Comparison of ENCODE assay signal across 12 cellular contexts in genomic region chr1:100449477-100449876, GRCh38.
A peak's percentile ranks its signal among the peaks of the same experiment; 100 is the strongest.
DNase-seq lines count a peak whose midpoint lies in the region; ATAC-seq and TF ChIP-seq lines count a peak whose summit lies in the region.
"Had no signal": no experiment of that assay in that cellular context is flagged by ENCODE, and none has a peak within 500 bp of the region (broad histone marks: within the 10 kb centered on the region; RNA-seq: fewer than 3 reads in every experiment).

No MANE protein-coding gene starts in this region.

- H3K4me3 Mint-ChIP-seq in T-helper 2 cell treated with Interferon-gamma antibody and Interleukin-4, amounts not matched to agents 5 μg/mL and 100 μg/mL, for 36 hours: peak overlapping the region; percentile 54
- H3K4me3 Mint-ChIP-seq in stimulated activated effector memory CD8-positive, alpha-beta T cell treated with anti-CD3 and anti-CD28 coated beads, Interleukin-12 subunit alpha, Interleukin-12 subunit beta, amount 100 ng/mL, for 72 hours: peak overlapping the region; percentile 77
- H3K4me3 Mint-ChIP-seq: brain had no signal

- H3K9me3 ChIP-seq in spleen: no peaks in the 10 kb centered on the region
- H3K9me3 ChIP-seq: right atrium auricular region, vagina had no signal

- peaks cover 0 to 27% (median 0%) of the 10 kb centered on the region in 6 donors for H3K36me3 ChIP-seq in spleen
- H3K36me3 ChIP-seq: right atrium auricular region, vagina had no signal

- WGBS in spleen, 5 donors: 72 to 78% (median 73%) methylated on average over 4 of the region's 4 CpGs

- TF ChIP-seq CTCF in spleen (IDR thresholded peaks at IDR 0.05 in 8 of 11, conservative IDR thresholded peaks at IDR 0.05 in 3 of 11): no peak

- peak overlapping the region; percentile 84 for H3K27ac Mint-ChIP-seq in T-helper 2 cell treated with Interferon-gamma antibody and Interleukin-4, amounts not matched to agents 5 μg/mL and 100 μg/mL, for 36 hours
- H3K27ac Mint-ChIP-seq in stimulated activated effector memory CD8-positive, alpha-beta T cell treated with anti-CD3 and anti-CD28 coated beads, Interleukin-12 subunit alpha, Interleukin-12 subunit beta, amount 100 ng/mL, for 72 hours: peak overlapping the region; percentile 97
- H3K27ac Mint-ChIP-seq: brain had no signal

- TF ChIP-seq POLR2A in spleen (IDR thresholded peaks at IDR 0.05): no peak

- no peaks in the 10 kb centered on the region for H3K9me3 Mint-ChIP-seq in T-helper 2 cell treated with Interferon-gamma antibody and Interleukin-4, amounts not matched to agents 5 μg/mL and 100 μg/mL, for 36 hours
- no peaks in the 10 kb centered on the region for H3K9me3 Mint-ChIP-seq in stimulated activated effector memory CD8-positive, alpha-beta T cell treated with anti-CD3 and anti-CD28 coated beads, Interleukin-12 subunit alpha, Interleukin-12 subunit beta, amount 100 ng/mL, for 72 hours
- H3K9me3 Mint-ChIP-seq: brain had no signal

- no peak overlapping the region for H3K4me3 ChIP-seq in spleen
- H3K4me3 ChIP-seq: right atrium auricular region, vagina had no signal

- peak overlapping the region in 2 of 8 donors; percentile 37 to 53 for H3K27ac ChIP-seq in spleen
- H3K27ac ChIP-seq: right atrium auricular region, vagina had no signal

- H3K27me3 Mint-ChIP-seq in T-helper 2 cell treated with Interferon-gamma antibody and Interleukin-4, amounts not matched to agents 5 μg/mL and 100 μg/mL, for 36 hours (ENCODE audit: low read depth): no peaks in the 10 kb centered on the region
- H3K27me3 Mint-ChIP-seq: brain had no signal

- H3K27me3 ChIP-seq in spleen (replicated peaks in 1 of 7): no peaks in the 10 kb centered on the region
- H3K27me3 ChIP-seq: right atrium auricular region, vagina had no signal

- peak; percentile 28 to 37 for DNase-seq in activated CD4-positive, alpha-beta T cell treated with anti-CD3 and anti-CD28 coated beads, Interleukin-2, amount 50 U/mL, for 48 hours
- no peak for DNase-seq in activated CD4-positive, alpha-beta T cell treated with anti-CD3 and anti-CD28 coated beads for 1 hour
- DNase-seq in T-helper 2 cell treated with Interferon-gamma antibody and Interleukin-4, amounts not matched to agents 5 μg/mL and 100 μg/mL, for 36 hours (ENCODE audit: low spot score): peak; percentile 42
- DNase-seq in stimulated activated effector memory CD8-positive, alpha-beta T cell treated with anti-CD3 and anti-CD28 coated beads, Interleukin-12 subunit alpha, Interleukin-12 subunit beta, amount 100 ng/mL, for 72 hours (ENCODE audit: low spot score in 2 of 2): peak in 1 of 2 donors; percentile 85
- DNase-seq in spleen (no peak), T-helper 9 cell (no peak), posterior vena cava (ENCODE audit: low spot score) (no peak)
- DNase-seq: NCI-H446 treated with DMSO at 0.1 percent for 48 hours had no signal

- H3K36me3 Mint-ChIP-seq in T-helper 2 cell treated with Interferon-gamma antibody and Interleukin-4, amounts not matched to agents 5 μg/mL and 100 μg/mL, for 36 hours (ENCODE audit: low read depth): peaks cover 62% of the 10 kb centered on the region
- H3K36me3 Mint-ChIP-seq in stimulated activated effector memory CD8-positive, alpha-beta T cell treated with anti-CD3 and anti-CD28 coated beads, Interleukin-12 subunit alpha, Interleukin-12 subunit beta, amount 100 ng/mL, for 72 hours: peaks cover 59% of the 10 kb centered on the region
- H3K36me3 Mint-ChIP-seq: brain had no signal

- peak; percentile 82 for ATAC-seq in HG02759 (IDR thresholded peaks at IDR 0.05; ENCODE audit: unreplicated experiment)
- peak; percentile 94 for ATAC-seq in stimulated activated effector memory CD8-positive, alpha-beta T cell treated with anti-CD3 and anti-CD28 coated beads, Interleukin-12 subunit alpha, Interleukin-12 subunit beta, amount 100 ng/mL, for 72 hours

- intact Hi-C loops in spleen (cut with DNase I; ENCODE audit: low total_unique reads) (no loop called here), posterior vena cava (cut with DNase I) (loop anchor here in 1 of 2 donors (10.0 kb wide), 1 partner anchor 925 kb away; no protein-coding TSS in a partner anchor)

- peaks cover 83% of the 10 kb centered on the region for H3K4me1 Mint-ChIP-seq in T-helper 2 cell treated with Interferon-gamma antibody and Interleukin-4, amounts not matched to agents 5 μg/mL and 100 μg/mL, for 36 hours (ENCODE audit: low read depth)
- peaks cover 63% of the 10 kb centered on the region for H3K4me1 Mint-ChIP-seq in stimulated activated effector memory CD8-positive, alpha-beta T cell treated with anti-CD3 and anti-CD28 coated beads, Interleukin-12 subunit alpha, Interleukin-12 subunit beta, amount 100 ng/mL, for 72 hours
- H3K4me1 Mint-ChIP-seq: brain had no signal

- peaks cover 4 to 32% (median 17%) of the 10 kb centered on the region in 6 donors for H3K4me1 ChIP-seq in spleen
- H3K4me1 ChIP-seq: right atrium auricular region, vagina had no signal

Comparison
In these comparisons a context has a peak if more than half of its experiments do, and no peak if none do; other contexts are left out.
1. DNase-seq: peak in activated CD4-positive, alpha-beta T cell treated with anti-CD3 and anti-CD28 coated beads, Interleukin-2, amount 50 U/mL, for 48 hours (2 of 2) and T-helper 2 cell treated with Interferon-gamma antibody and Interleukin-4, amounts not matched to agents 5 μg/mL and 100 μg/mL, for 36 hours (single experiment); none in activated CD4-positive, alpha-beta T cell treated with anti-CD3 and anti-CD28 coated beads for 1 hour (single experiment), spleen (single experiment), T-helper 9 cell (single experiment) and posterior vena cava (single experiment).